ENCODE assay signal across 20 cellular contexts in the genomic region with DNA sequence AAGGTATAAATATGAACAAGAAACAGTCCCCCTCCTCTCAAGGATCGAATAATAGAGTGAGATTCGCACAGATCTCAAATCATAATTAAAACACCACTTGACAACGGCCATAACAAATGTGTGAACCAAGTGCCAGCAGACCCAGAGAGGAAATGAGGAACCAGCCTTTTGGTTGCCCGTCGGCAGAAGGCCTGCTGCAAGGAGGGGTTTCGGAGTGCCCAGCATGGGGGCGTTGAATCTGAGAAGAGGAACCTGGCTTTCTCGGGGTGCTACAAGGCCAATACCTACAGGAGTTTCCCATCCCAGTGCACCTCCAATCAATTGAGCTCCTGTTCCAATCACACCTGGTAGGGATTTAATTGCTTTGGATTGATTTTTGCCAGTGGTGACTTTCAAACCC.
"Had no signal": no experiment of that assay in that cellular context is flagged by ENCODE, and none has a peak within 500 bp of the region (broad histone marks: within the 10 kb centered on the region; RNA-seq: fewer than 3 reads in every experiment).

No MANE protein-coding gene starts in this region.

- H3K4me3 Mint-ChIP-seq: mesothelial cell of epicardium; naive B cell; natural killer cell; nephron progenitor cell; stimulated activated naive B cell treated with anti-CD40 and anti-IgM and Interleukin-4, amounts not matched to agents 10 μg/mL and 1 μg/mL and 100 μg/mL, for 72 hours had no signal

- DNase-seq: islet precursor cell; left ventricle myocardium inferior; naive B cell; natural killer cell; nephron progenitor cell; ovary; stimulated activated CD4-positive, alpha-beta T cell treated with anti-CD3 and anti-CD28 coated beads, Interleukin-12 subunit alpha, Interleukin-12 subunit beta, amount 100 ng/mL, for 4 hours; stimulated activated CD4-positive, alpha-beta T cell treated with anti-CD3 and anti-CD28 coated beads, Interleukin-15, amount 100 ng/mL, for 24 hours; stimulated activated CD4-positive, alpha-beta T cell treated with anti-CD3 and anti-CD28 coated beads, Interleukin-2, amount 100 ng/mL, for 24 hours; stimulated activated CD4-positive, alpha-beta T cell treated with anti-CD3 and anti-CD28 coated beads, Interleukin-4, amount 100 ng/mL, for 1 hour; stimulated activated naive B cell treated with anti-CD40 and anti-IgM and Interleukin-4, amounts not matched to agents 10 μg/mL and 1 μg/mL and 100 μg/mL, for 72 hours; stimulated activated naive CD8-positive, alpha-beta T cell treated with anti-CD3 and anti-CD28 coated beads, Interleukin-15, Interleukin-2, amounts not matched to agents 100 U/mL and 50 U/mL, for 24 hours; stomach; testis; thyroid gland; transverse colon; upper lobe of left lung had no signal

- H3K36me3 Mint-ChIP-seq: mesothelial cell of epicardium; naive B cell; natural killer cell; stimulated activated naive B cell treated with anti-CD40 and anti-IgM and Interleukin-4, amounts not matched to agents 10 μg/mL and 1 μg/mL and 100 μg/mL, for 72 hours had no signal

- H3K4me1 Mint-ChIP-seq: mesothelial cell of epicardium; naive B cell; natural killer cell; stimulated activated naive B cell treated with anti-CD40 and anti-IgM and Interleukin-4, amounts not matched to agents 10 μg/mL and 1 μg/mL and 100 μg/mL, for 72 hours had no signal

- ATAC-seq: natural killer cell; sciatic nerve; stimulated activated naive B cell treated with anti-CD40 and anti-IgM and Interleukin-4, amounts not matched to agents 10 μg/mL and 1 μg/mL and 100 μg/mL, for 72 hours; stimulated activated naive CD8-positive, alpha-beta T cell treated with anti-CD3 and anti-CD28 coated beads, Interleukin-15, Interleukin-2, amounts not matched to agents 100 U/mL and 50 U/mL, for 24 hours had no signal

- H3K9me3 Mint-ChIP-seq: mesothelial cell of epicardium; naive B cell; natural killer cell; nephron progenitor cell; stimulated activated naive B cell treated with anti-CD40 and anti-IgM and Interleukin-4, amounts not matched to agents 10 μg/mL and 1 μg/mL and 100 μg/mL, for 72 hours had no signal

- H3K27ac Mint-ChIP-seq: mesothelial cell of epicardium; naive B cell; natural killer cell; nephron progenitor cell; progenitor cell of endocrine pancreas; stimulated activated naive B cell treated with anti-CD40 and anti-IgM and Interleukin-4, amounts not matched to agents 10 μg/mL and 1 μg/mL and 100 μg/mL, for 72 hours had no signal
